15 cellular contexts compared by ENCODE assay signal in genomic region chr18:74228312-74228711, GRCh38.
DNase-seq lines count a peak whose midpoint lies in the region; FAIRE-seq and TF ChIP-seq lines count a peak whose summit lies in the region.
"Had no signal": no experiment of that assay in that cellular context is flagged by ENCODE, and none has a peak within 500 bp of the region (broad histone marks: within the 10 kb centered on the region; RNA-seq: fewer than 3 reads in every experiment).

No MANE protein-coding gene starts in this region.

- H2AFZ ChIP-seq in H1 (ENCODE audit: low read length): no peak overlapping the region
- H2AFZ ChIP-seq in PC-9: no peak overlapping the region
- H2AFZ ChIP-seq in SK-N-SH (ENCODE audit: low read depth): no peak overlapping the region

- no peak overlapping the region for H2BK15ac ChIP-seq in H1 (ENCODE audit: low read length)

- H3K9me3 ChIP-seq in Peyer's patch (no peaks in the 10 kb centered on the region), H1 (ENCODE audit: insufficient read depth in 2 of 2, low read depth in 1 of 2, low read length in 1 of 2) (no peaks in the 10 kb centered on the region), small intestine (ENCODE audit: control insufficient read depth, low read depth) (no peaks in the 10 kb centered on the region), PC-9 (ENCODE audit: insufficient read depth, low read depth) (no peaks in the 10 kb centered on the region), SK-N-SH (no peaks in the 10 kb centered on the region)
- H3K9me3 ChIP-seq: BLaER1 treated with 17β-estradiol and CSF1 and Interleukin-3, amounts not matched to agents 10 nM and 100 nM; HAP-1 had no signal

- H4K5ac ChIP-seq in H1 (ENCODE audit: insufficient read length, low read depth, low read length): no peak overlapping the region

- in situ Hi-C loops in brain microvascular endothelial cell (cut with HindIII; ENCODE audit: low pct_ligation_motif_present, low sequenced_read_pairs): no loop called here

- H3F3A ChIP-seq in PC-9 (ENCODE audit: insufficient read depth, low read depth) (peaks cover 10% of the 10 kb centered on the region; the same call in 1 of the 2 replicates), SK-N-SH (replicated peaks; ENCODE audit: insufficient read depth) (no peaks in the 10 kb centered on the region)

- no peak overlapping the region for H3K18ac ChIP-seq in H1 (ENCODE audit: extremely low read depth, low read length)

- H2BK20ac ChIP-seq in H1 (ENCODE audit: low read length): 0 out of 2 replicates have a peak overlapping the region, but pooled peaks have one; percentile 86

- no peak overlapping the region for H3K14ac ChIP-seq in H1 (ENCODE audit: insufficient read length)

- H3K79me1 ChIP-seq in H1 (ENCODE audit: low read depth, low read length): no peaks in the 10 kb centered on the region

- intact Hi-C loops in PC-9 (cut with micrococcal nuclease; ENCODE audit: unreplicated experiment): no loop called here

- H2BK5ac ChIP-seq in H1 (ENCODE audit: low read depth, low read length): no peak overlapping the region

- H3K56ac ChIP-seq in H1 (replicated peaks; ENCODE audit: insufficient read length, low read depth, low read length): no peak overlapping the region

- CTCF ChIA-PET in H1 (lab: Charles Lee; ENCODE audit: partially characterized antibody): interaction anchor here (0.5 to 1.0 kb wide), 2 partner anchors 31 to 323 kb away, joined by 3 to 4 read pairs; no protein-coding TSS in a partner anchor
- CTCF ChIA-PET in PC-9 (lab: Charles Lee): no interaction called here
- CTCF ChIA-PET in SK-N-SH (lab: Yijun Ruan, JAX): no interaction called here

- FAIRE-seq in H1 (lab: Jason Lieb, UNC): no peak
- no peak for FAIRE-seq in small intestine (lab: Jason Lieb, UNC)
- FAIRE-seq: GM12878, GM19239 had no signal

- POLR2A ChIA-PET in H1 (lab: Charles Lee; ENCODE audit: partially characterized antibody): no interaction called here
- POLR2A ChIA-PET in PC-9 (lab: Charles Lee; ENCODE audit: unreplicated experiment): no interaction called here
- POLR2A ChIA-PET in SK-N-SH (lab: Yijun Ruan, JAX): no interaction called here

- H3K27ac ChIP-seq in Peyer's patch: peak overlapping the region in 3 of 4 donors; percentile 8 to 86 (median 80)
- H3K27ac ChIP-seq in H1 (ENCODE audit: low read depth, low read length): no peak overlapping the region
- peak overlapping the region; percentile 21 to 72 for H3K27ac ChIP-seq in small intestine (ENCODE audit: low read depth in 1 of 2, low read length in 1 of 2)
- no peak overlapping the region for H3K27ac ChIP-seq in PC-9
- no peak overlapping the region for H3K27ac ChIP-seq in brain microvascular endothelial cell
- H3K27ac ChIP-seq in SK-N-SH (ENCODE audit: low read depth in 2 of 2, low read length in 1 of 2): no peak overlapping the region
- H3K27ac ChIP-seq: BLaER1 treated with 17β-estradiol and CSF1 and Interleukin-3, amounts not matched to agents 10 nM and 100 nM had no signal

- H4K8ac ChIP-seq in H1 (ENCODE audit: extremely low read depth, insufficient read depth, low read length): no peak overlapping the region

- H4K20me1 ChIP-seq in H1 (replicated peaks in 1 of 2; ENCODE audit: control insufficient read depth in 1 of 2, insufficient read depth in 2 of 2, low read length in 2 of 2) (no peaks in the 10 kb centered on the region), PC-9 (ENCODE audit: insufficient read depth) (no peaks in the 10 kb centered on the region), SK-N-SH (ENCODE audit: insufficient read depth) (no peaks in the 10 kb centered on the region)
- H4K20me1 ChIP-seq: BLaER1 treated with 17β-estradiol and CSF1 and Interleukin-3, amounts not matched to agents 10 nM and 100 nM had no signal

- WGBS in H1 (ENCODE audit: extremely low coverage in 1 of 2, insufficient coverage in 1 of 2, insufficient read length in 1 of 2, insufficient replicate concordance in 2 of 2, low coverage in 1 of 2, low lambda C conversion rate in 2 of 2, missing lambda C conversion rate in 1 of 2), 2 experiments: 94% methylated on average over 5 of the region's 5 CpGs; no CpG with 5 or more reads in 1 of the 2 experiments
- 46 to 77% (median 57%) methylated on average over 5 of the region's 5 CpGs for WGBS in small intestine, 3 donors
- 46% methylated on average over 5 of the region's 5 CpGs for WGBS in SK-N-SH (ENCODE audit: low lambda C conversion rate)

- peaks cover 0 to 46% (median 3%) of the 10 kb centered on the region in 4 donors for H3K4me1 ChIP-seq in Peyer's patch
- H3K4me1 ChIP-seq in H1 (replicated peaks in 1 of 4; ENCODE audit: control insufficient read depth in 3 of 4, insufficient read depth in 4 of 4, low read length in 3 of 4): no peaks in the 10 kb centered on the region
- H3K4me1 ChIP-seq in small intestine (ENCODE audit: control insufficient read depth in 2 of 2, insufficient read depth in 1 of 2, low read depth in 1 of 2, low read length in 1 of 2): peaks cover 9 to 17% of the 10 kb centered on the region in 2 donors
- H3K4me1 ChIP-seq in PC-9 (replicated peaks; ENCODE audit: insufficient read depth): peaks cover 49% of the 10 kb centered on the region
- H3K4me1 ChIP-seq in SK-N-SH (ENCODE audit: control insufficient read depth in 1 of 2, insufficient read depth in 2 of 2, low read depth in 1 of 2, low read length in 1 of 2): peaks cover 0 to 14% of the 10 kb centered on the region in 2 experiments; a peak in 2 of 4 replicates
- H3K4me1 ChIP-seq: BLaER1 treated with 17β-estradiol and CSF1 and Interleukin-3, amounts not matched to agents 10 nM and 100 nM; HAP-1 had no signal

- no peak overlapping the region for H3K4me3 ChIP-seq in Peyer's patch
- no peak overlapping the region for H3K4me3 ChIP-seq in H1 (ENCODE audit: extremely low read depth in 1 of 4, insufficient read depth in 2 of 4, low read depth in 3 of 4, low read length in 4 of 4)
- H3K4me3 ChIP-seq in small intestine (ENCODE audit: low read depth in 1 of 2, low read length in 2 of 2): no peak overlapping the region
- no peak overlapping the region for H3K4me3 ChIP-seq in PC-9
- no peak overlapping the region for H3K4me3 ChIP-seq in brain microvascular endothelial cell (ENCODE audit: low read depth, low read length)
- H3K4me3 ChIP-seq in SK-N-SH (ENCODE audit: low read depth in 2 of 2, low read length in 1 of 2): no peak overlapping the region
- H3K4me3 ChIP-seq: BLaER1 treated with 17β-estradiol and CSF1 and Interleukin-3, amounts not matched to agents 10 nM and 100 nM; GM12878; HAP-1 had no signal

- no peak overlapping the region for H2BK12ac ChIP-seq in H1 (ENCODE audit: low read depth, low read length)

- no peak overlapping the region for H3K4ac ChIP-seq in H1 (replicated peaks; ENCODE audit: insufficient read length, low read depth, low read length)

- DNase-seq in Peyer's patch (no peak), H1 (ENCODE audit: low read depth in 1 of 2, low spot score in 2 of 2) (no peak), kidney tubule cell (ENCODE audit: low spot score) (peak; percentile 23), small intestine (peak; percentile 57), PC-9 (no peak), brain microvascular endothelial cell (no peak), SK-N-SH (no peak)
- DNase-seq in activated CD4-positive, alpha-beta T cell treated with anti-CD3 and anti-CD28 coated beads for 48 hours: no peak
- DNase-seq: Calu3; CD8-positive, alpha-beta T cell; DMS79 treated with DMSO at 0.1 percent for 48 hours had no signal

- no peak for TF ChIP-seq EP300 in H1 (IDR thresholded peaks at IDR 0.05; ENCODE audit: borderline replicate concordance in 1 of 2, low read depth in 2 of 2, low read length in 2 of 2)
- no peak for TF ChIP-seq EP300 in SK-N-SH (IDR thresholded peaks at IDR 0.05; ENCODE audit: borderline replicate concordance in 1 of 2, low read depth in 1 of 2, low read length in 1 of 2)

- H3K9ac ChIP-seq in H1 (replicated peaks in 1 of 4; ENCODE audit: extremely low read depth in 1 of 4, low read depth in 3 of 4, low read length in 3 of 4) (no peak overlapping the region), SK-N-SH (no peak overlapping the region)
- H3K9ac ChIP-seq: BLaER1 treated with 17β-estradiol and CSF1 and Interleukin-3, amounts not matched to agents 10 nM and 100 nM had no signal

- no peak overlapping the region for H4K91ac ChIP-seq in H1 (replicated peaks; ENCODE audit: insufficient read length, low read length)

- H3K27me3 ChIP-seq in Peyer's patch: no peaks in the 10 kb centered on the region
- H3K27me3 ChIP-seq in H1 (replicated peaks in 1 of 4; ENCODE audit: control insufficient read depth in 3 of 4, extremely low read depth in 1 of 4, insufficient read depth in 3 of 4, low read length in 3 of 4): no peaks in the 10 kb centered on the region
- H3K27me3 ChIP-seq in small intestine (ENCODE audit: control insufficient read depth in 2 of 2, insufficient read depth in 2 of 2, low read length in 2 of 2): no peaks in the 10 kb centered on the region
- no peaks in the 10 kb centered on the region for H3K27me3 ChIP-seq in PC-9 (ENCODE audit: insufficient read depth, low read depth)
- H3K27me3 ChIP-seq in brain microvascular endothelial cell (replicated peaks): no peaks in the 10 kb centered on the region
- H3K27me3 ChIP-seq in SK-N-SH (ENCODE audit: insufficient read depth): no peaks in the 10 kb centered on the region
- H3K27me3 ChIP-seq: BLaER1 treated with 17β-estradiol and CSF1 and Interleukin-3, amounts not matched to agents 10 nM and 100 nM had no signal

- no peaks in the 10 kb centered on the region for H3K79me2 ChIP-seq in H1 (ENCODE audit: control insufficient read depth in 1 of 2, insufficient read depth in 2 of 2, low read length in 2 of 2)
- no peaks in the 10 kb centered on the region for H3K79me2 ChIP-seq in PC-9 (ENCODE audit: low read depth)
- H3K79me2 ChIP-seq in SK-N-SH (ENCODE audit: insufficient read depth): no peaks in the 10 kb centered on the region

- no TSS peak for BruUV-seq in PC-9 (replicated peaks; lab: Mats Ljungman, UMichigan)

- H2BK120ac ChIP-seq in H1 (replicated peaks; ENCODE audit: low read depth, low read length): no peak overlapping the region

- H3K23me2 ChIP-seq in H1 (ENCODE audit: low read depth, low read length): no peaks in the 10 kb centered on the region

- no peak overlapping the region for H3K4me2 ChIP-seq in H1 (ENCODE audit: insufficient read depth in 1 of 2, low read depth in 2 of 2, low read length in 2 of 2)
- H3K4me2 ChIP-seq in PC-9: no peak overlapping the region
- no peak overlapping the region for H3K4me2 ChIP-seq in SK-N-SH
- H3K4me2 ChIP-seq: BLaER1 treated with 17β-estradiol and CSF1 and Interleukin-3, amounts not matched to agents 10 nM and 100 nM had no signal

- no peak overlapping the region for H2AK5ac ChIP-seq in H1 (ENCODE audit: low read depth, low read length)

- no peak for TF ChIP-seq POLR2A in Peyer's patch (IDR thresholded peaks at IDR 0.05)
- no peak for TF ChIP-seq POLR2A in H1 (IDR thresholded peaks at IDR 0.05; ENCODE audit: control extremely low read depth in 1 of 2, low read depth in 2 of 2, low read length in 2 of 2)

- H3K36me3 ChIP-seq in Peyer's patch: no peaks in the 10 kb centered on the region
- H3K36me3 ChIP-seq in H1 (ENCODE audit: control insufficient read depth in 2 of 4, insufficient read depth in 4 of 4, low read length in 3 of 4): no peaks in the 10 kb centered on the region
- H3K36me3 ChIP-seq in small intestine (ENCODE audit: control insufficient read depth in 2 of 2, insufficient read depth in 2 of 2, low read length in 2 of 2): no peaks in the 10 kb centered on the region
- H3K36me3 ChIP-seq in PC-9 (ENCODE audit: low read depth): no peaks in the 10 kb centered on the region
- H3K36me3 ChIP-seq in brain microvascular endothelial cell (replicated peaks): no peaks in the 10 kb centered on the region
- H3K36me3 ChIP-seq in SK-N-SH (replicated peaks in 1 of 2; ENCODE audit: control insufficient read depth in 1 of 2, insufficient read depth in 2 of 2, low read length in 1 of 2): no peaks in the 10 kb centered on the region
- H3K36me3 ChIP-seq: BLaER1 treated with 17β-estradiol and CSF1 and Interleukin-3, amounts not matched to agents 10 nM and 100 nM; HAP-1 had no signal

- TF ChIP-seq RAD21 in H1 (IDR thresholded peaks at IDR 0.05 in 1 of 2, conservative IDR thresholded peaks at IDR 0.05 in 1 of 2; ENCODE audit: low read depth in 2 of 2, low read length in 2 of 2): no peak
- TF ChIP-seq RAD21 in SK-N-SH (IDR thresholded peaks at IDR 0.05; ENCODE audit: low read length): no peak

- TF ChIP-seq CTCF in Peyer's patch (IDR thresholded peaks at IDR 0.05) (no peak), H1 (IDR thresholded peaks at IDR 0.05; ENCODE audit: control extremely low read depth in 1 of 3, insufficient read depth in 1 of 3, low read depth in 1 of 3, low read length in 3 of 3) (no peak), PC-9 (conservative IDR thresholded peaks at IDR 0.05) (no peak), brain microvascular endothelial cell (IDR thresholded peaks at IDR 0.05; ENCODE audit: low read depth, low read length, missing control alignments) (no peak), SK-N-SH (IDR thresholded peaks at IDR 0.05) (no peak)

- H3K23ac ChIP-seq in H1 (ENCODE audit: insufficient read length): no peak overlapping the region

- no peaks in the 10 kb centered on the region for H3K9me2 ChIP-seq in PC-9 (ENCODE audit: insufficient read depth)
- H3K9me2 ChIP-seq in SK-N-SH: no peaks in the 10 kb centered on the region

Comparison
In these comparisons a context has a peak if more than half of its experiments do, and no peak if none do; other contexts are left out.
1. DNase-seq: peak in kidney tubule cell (single experiment) and small intestine (single experiment); none in Peyer's patch (0 of 3), H1 (0 of 2), PC-9 (0 of 2), activated CD4-positive, alpha-beta T cell treated with anti-CD3 and anti-CD28 coated beads for 48 hours (single experiment), brain microvascular endothelial cell (single experiment) and SK-N-SH (single experiment).
2. H3K27ac ChIP-seq: peak in Peyer's patch (3 of 4) and small intestine (2 of 2); none in H1 (single experiment), PC-9 (single experiment), brain microvascular endothelial cell (single experiment) and SK-N-SH (0 of 2).